Comparison of ENCODE assay signal across 8 cellular contexts in the genomic region with DNA sequence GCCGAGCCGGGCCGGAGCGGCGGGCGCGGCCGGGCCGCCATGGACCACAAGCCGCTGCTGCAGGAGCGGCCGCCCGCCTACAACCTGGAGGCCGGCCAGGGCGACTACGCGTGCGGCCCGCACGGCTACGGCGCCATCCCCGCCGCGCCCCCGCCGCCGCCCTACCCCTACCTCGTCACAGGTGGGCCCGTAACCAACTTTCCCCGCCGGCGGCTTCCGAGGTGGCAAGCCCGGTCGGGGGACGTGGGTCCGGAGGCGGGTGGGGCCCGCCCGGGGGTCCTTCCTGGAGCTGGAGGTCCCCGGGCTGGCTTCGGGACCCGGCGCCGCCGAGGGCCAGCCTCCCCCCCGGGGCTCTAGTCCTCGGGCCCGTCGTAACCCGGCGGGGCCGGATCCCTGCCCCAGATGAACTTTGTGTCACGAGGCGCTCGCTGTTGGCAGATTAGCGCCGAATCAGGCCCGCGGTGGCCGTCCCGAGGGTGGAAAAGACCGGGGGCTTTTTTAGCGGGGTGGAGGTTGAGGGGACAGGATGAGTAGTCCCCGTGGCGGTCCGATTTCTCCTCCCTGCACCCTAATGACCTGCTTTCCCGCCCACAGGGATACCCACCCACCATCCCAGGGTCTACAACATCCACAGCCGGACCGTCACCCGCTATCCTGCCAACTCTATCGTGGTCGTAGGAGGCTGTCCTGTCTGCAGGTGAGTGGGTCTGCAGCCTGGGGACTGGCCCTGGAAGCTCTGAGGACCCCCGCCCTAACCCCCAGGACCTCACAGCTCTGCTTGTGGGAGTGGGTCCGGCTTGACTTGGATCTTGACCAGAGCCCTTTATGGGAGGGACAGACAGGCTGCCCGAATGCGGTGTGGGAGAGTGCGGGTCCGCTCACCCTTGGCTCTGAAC. TPM values are rescaled to one million over a fixed set of nuclear protein-coding genes. Genes with fewer than 3 reads are reported as not detected.
DNase-seq lines count a peak whose midpoint lies in the region; ATAC-seq and TF ChIP-seq lines count a peak whose summit lies in the region.

No MANE protein-coding gene starts in this region.

- no peak for TF ChIP-seq CTCF in CD8-positive, alpha-beta T cell (IDR thresholded peaks at IDR 0.05)

- H3K27me3 Mint-ChIP-seq in CD8-positive, alpha-beta T cell (ENCODE audit: low read depth): no peaks in the 10 kb centered on the region
- no peaks in the 10 kb centered on the region for H3K27me3 Mint-ChIP-seq in activated T-cell treated with anti-CD3 and anti-CD28 coated beads, Interleukin-2, amount 50 U/mL, for 24 hours

- H3K27ac Mint-ChIP-seq in CD8-positive, alpha-beta T cell: peak overlapping the region; percentile 74
- H3K27ac Mint-ChIP-seq in activated T-cell treated with anti-CD3 and anti-CD28 coated beads, Interleukin-2, amount 50 U/mL, for 24 hours: peak overlapping the region; percentile 84

- POLR2A ChIA-PET in CD8-positive, alpha-beta T cell (lab: Charles Lee): interaction anchor here (1.6 to 3.8 kb wide), 2 partner anchors 29 to 31 kb away, joined by 4 to 27 read pairs; a partner anchor contains a TSS

- H3K27me3 ChIP-seq in CD8-positive, alpha-beta T cell (ENCODE audit: insufficient read depth, low read length): no peaks in the 10 kb centered on the region

- peak; percentile 26 for ATAC-seq in CD8-positive, alpha-beta T cell
- ATAC-seq in GM19452 (IDR thresholded peaks at IDR 0.05; ENCODE audit: unreplicated experiment) (peak; percentile 36), HG03469 (IDR thresholded peaks at IDR 0.05; ENCODE audit: unreplicated experiment) (peak; percentile 32)

- H3K4me1 Mint-ChIP-seq in CD8-positive, alpha-beta T cell (ENCODE audit: low read depth): peaks cover 37% of the 10 kb centered on the region
- peaks cover 40% of the 10 kb centered on the region for H3K4me1 Mint-ChIP-seq in activated T-cell treated with anti-CD3 and anti-CD28 coated beads, Interleukin-2, amount 50 U/mL, for 24 hours (ENCODE audit: low read depth)

- H3K4me1 ChIP-seq in CD8-positive, alpha-beta T cell (ENCODE audit: insufficient read depth, low read length): peaks cover 42% of the 10 kb centered on the region

- DNase-seq in CD8-positive, alpha-beta T cell: peak in 3 of 7 experiments; percentile 7 to 52 (median 29)
- DNase-seq in activated T-cell treated with anti-CD3 and anti-CD28 coated beads, Interleukin-2, amount 50 U/mL, for 24 hours: no peak
- DNase-seq in head of caudate nucleus (peak in 32 of 42 donors; percentile 17 to 73 (median 44)), retina (peak; percentile 48), COLO829 (ENCODE audit: low spot score) (no peak), T-helper 9 cell (no peak)

- no peaks in the 10 kb centered on the region for H3K9me3 ChIP-seq in CD8-positive, alpha-beta T cell (ENCODE audit: low read length)

- H3K9me3 Mint-ChIP-seq in CD8-positive, alpha-beta T cell: no peaks in the 10 kb centered on the region
- H3K9me3 Mint-ChIP-seq in activated T-cell treated with anti-CD3 and anti-CD28 coated beads, Interleukin-2, amount 50 U/mL, for 24 hours: no peaks in the 10 kb centered on the region

- H3K36me3 Mint-ChIP-seq in CD8-positive, alpha-beta T cell: peaks cover 3% of the 10 kb centered on the region
- peaks cover 32% of the 10 kb centered on the region for H3K36me3 Mint-ChIP-seq in activated T-cell treated with anti-CD3 and anti-CD28 coated beads, Interleukin-2, amount 50 U/mL, for 24 hours (ENCODE audit: low read depth)

- CTCF ChIA-PET in CD8-positive, alpha-beta T cell (lab: Charles Lee): no interaction called here

- peak overlapping the region; percentile 79 for H3K4me3 Mint-ChIP-seq in CD8-positive, alpha-beta T cell
- peak overlapping the region; percentile 83 for H3K4me3 Mint-ChIP-seq in activated T-cell treated with anti-CD3 and anti-CD28 coated beads, Interleukin-2, amount 50 U/mL, for 24 hours

- peak overlapping the region; percentile 65 for H3K4me3 ChIP-seq in CD8-positive, alpha-beta T cell (ENCODE audit: low read depth, low read length)

- no peaks in the 10 kb centered on the region for H3K36me3 ChIP-seq in CD8-positive, alpha-beta T cell (ENCODE audit: insufficient read depth, low read length)

- intact Hi-C loops in CD8-positive, alpha-beta T cell (cut with DNase I, micrococcal nuclease): loop anchor here (1.0 to 10.0 kb wide), 12 partner anchors 15 to 1165 kb away; a partner anchor contains a TSS
- intact Hi-C loops in head of caudate nucleus (cut with DNase I): loop anchor here (10.0 kb wide), 1 partner anchor 593 kb away; a partner anchor contains a TSS

- peak overlapping the region; percentile 60 for H3K27ac ChIP-seq in CD8-positive, alpha-beta T cell (ENCODE audit: low read depth, low read length)

RNA-seq across cellular contexts. Expression of a gene that starts 0.5 kb away (rescaled TPM):
- total RNA-seq in CD8-positive, alpha-beta T cell: 10 to 100 TPM; 70.6 to 70.8 TPM

RNA-seq across cellular contexts. Expression of a gene that starts 30.0 kb away (rescaled TPM):
- total RNA-seq in CD8-positive, alpha-beta T cell: 10 to 100 TPM; 64.4 to 68.2 TPM

Comparison
In these comparisons a context has a peak if more than half of its experiments do, and no peak if none do; other contexts are left out.
1. DNase-seq: peak in head of caudate nucleus (32 of 42) and retina (single experiment); none in activated T-cell treated with anti-CD3 and anti-CD28 coated beads, Interleukin-2, amount 50 U/mL, for 24 hours (single experiment), COLO829 (single experiment) and T-helper 9 cell (single experiment).
2. Peak in every context shown above with its lines, with median percentiles within 50 percentile points of each other: ATAC-seq.